34 cellular contexts compared by ENCODE assay signal in genomic region chr6:97658090-97658489, GRCh38.
"Had no signal": no experiment of that assay in that cellular context is flagged by ENCODE, and none has a peak within 500 bp of the region (broad histone marks: within the 10 kb centered on the region; RNA-seq: fewer than 3 reads in every experiment).

No MANE protein-coding gene starts in this region.

- H3K36me3 ChIP-seq: MG63 had no signal

- DNase-seq: Karpas-422, Kasumi-1, MG63, MM.1S, MV-4-11, NCI-H1048, NCI-H1092, NCI-H1092 treated with DMSO at 0.1 percent for 48 hours, NCI-H1105, NCI-H1105 treated with DMSO at 0.1 percent for 48 hours, NCI-H1417, NCI-H1417 treated with DMSO at 0.1 percent for 48 hours, NCI-H1436, NCI-H1436 treated with DMSO at 0.1 percent for 48 hours, NCI-H146, NCI-H1694, NCI-H1694 treated with DMSO at 0.1 percent for 48 hours, NCI-H187, NCI-H187 treated with DMSO at 0.1 percent for 48 hours, NCI-H1930, NCI-H2029, NCI-H2029 treated with DMSO at 0.1 percent for 48 hours, NCI-H2081, NCI-H2081 treated with DMSO at 0.1 percent for 48 hours, NCI-H2107, NCI-H2171, NCI-H2171 treated with DMSO at 0.1 percent for 48 hours, NCI-H2227 treated with DMSO at 0.1 percent for 48 hours, NCI-H226, NCI-H345, NCI-H446, NCI-H446 treated with DMSO at 0.1 percent for 48 hours, NCI-H510A had no signal

- H3K9ac ChIP-seq: KMS-11 had no signal

- H3K4me3 ChIP-seq: MG63 had no signal

- H3K4me2 ChIP-seq: KMS-11 had no signal

- H3K9me3 ChIP-seq: MG63 had no signal

- H3K27ac ChIP-seq: KMS-11 had no signal

- H3K27me3 ChIP-seq: MG63 had no signal
